8 cellular contexts compared by ENCODE assay signal in genomic region chr15:91032919-91033803, GRCh38. TPM values are rescaled to one million over a fixed set of nuclear protein-coding genes. Genes with fewer than 3 reads are reported as not detected.
DNase-seq lines count a peak whose midpoint lies in the region; ATAC-seq, FAIRE-seq and TF ChIP-seq lines count a peak whose summit lies in the region.

No MANE protein-coding gene starts in this region.

- no peaks in the 10 kb centered on the region for H4K20me1 ChIP-seq in smooth muscle cell (ENCODE audit: low read depth)

- H3K9me3 ChIP-seq in Panc1 (ENCODE audit: control insufficient read depth, insufficient read depth, low read depth, low read length) (no peaks in the 10 kb centered on the region), heart right ventricle (no peaks in the 10 kb centered on the region), smooth muscle cell (replicated peaks; ENCODE audit: low read depth) (no peaks in the 10 kb centered on the region)

- H3K36me3 ChIP-seq in Panc1 (ENCODE audit: control insufficient read depth, insufficient read depth, low read length), result no peaks in the 10 kb centered on the region
- no peaks in the 10 kb centered on the region for H3K36me3 ChIP-seq in heart right ventricle
- H3K36me3 ChIP-seq in smooth muscle cell (ENCODE audit: low read depth), result no peaks in the 10 kb centered on the region

- H3K4me3 ChIP-seq in Panc1 (ENCODE audit: low read depth in 2 of 2, low read length in 2 of 2) (no peak overlapping the region), heart right ventricle (no peak overlapping the region), smooth muscle cell (no peak overlapping the region)

- H3K4me1 ChIP-seq in Panc1 (ENCODE audit: control insufficient read depth, insufficient read depth, low read length), result peaks cover 3% of the 10 kb centered on the region; the same call in 1 of the 2 replicates
- H3K4me1 ChIP-seq in heart right ventricle, result peaks cover 0 to 4% (median 0%) of the 10 kb centered on the region in 9 donors
- no peaks in the 10 kb centered on the region for H3K4me1 ChIP-seq in smooth muscle cell (ENCODE audit: low read depth)

- no peak for FAIRE-seq in D721Med (lab: Jason Lieb, UNC)

- no peak overlapping the region for H3K9ac ChIP-seq in smooth muscle cell (ENCODE audit: low read depth)

- TF ChIP-seq POLR2A in GM18505 (IDR thresholded peaks at IDR 0.05; ENCODE audit: borderline replicate concordance, extremely low read depth, insufficient read depth, insufficient read length), result no peak

- no peak overlapping the region for H2AFZ ChIP-seq in smooth muscle cell (ENCODE audit: low read depth)

- intact Hi-C loops in Panc1 (cut with micrococcal nuclease; ENCODE audit: unreplicated experiment), result no loop called here
- intact Hi-C loops in heart right ventricle (cut with DNase I), result loop anchor here in 4 of 10 donors (2.0 to 10.0 kb wide), 4 partner anchors 68 to 78 kb away; partner anchors contain the start of gene RCCD1 (in 1 of the 4)

- H3F3A ChIP-seq in smooth muscle cell (ENCODE audit: low read depth), result no peaks in the 10 kb centered on the region

- in situ Hi-C loops in Panc1 (cut with HindIII; ENCODE audit: low pct_unique_long_range_greater_than_20kb, low sequenced_read_pairs), result no loop called here

- H3K27ac ChIP-seq in Panc1 (ENCODE audit: low read length) (no peak overlapping the region), heart right ventricle (no peak overlapping the region), smooth muscle cell (ENCODE audit: low read depth) (no peak overlapping the region)

- peak; percentile 46 for ATAC-seq in HG03571 (IDR thresholded peaks at IDR 0.05; ENCODE audit: unreplicated experiment)
- ATAC-seq in Panc1, result peak; percentile 81
- peak in 1 of 8 donors; percentile 56 for ATAC-seq in heart right ventricle
- no peak for ATAC-seq in GM18505 (IDR thresholded peaks at IDR 0.05; ENCODE audit: unreplicated experiment)
- ATAC-seq in GM21737 (IDR thresholded peaks at IDR 0.05; ENCODE audit: unreplicated experiment), result no peak

- DNase-seq in D721Med (ENCODE audit: insufficient read length, low spot score) (no peak), Panc1 (ENCODE audit: low read depth, low spot score) (no peak), heart right ventricle (peak; percentile 34 to 45), smooth muscle cell (lab: John Stamatoyannopoulos, UW; ENCODE audit: unreplicated experiment) (no peak)
- DNase-seq in activated gamma-delta T cell treated with anti-CD3 and anti-CD28 coated beads, Interleukin-2, amount 50 U/mL, for 16 hours (ENCODE audit: low read depth), result peak; percentile 20

- no TSS peak for BruUV-seq in Panc1 (replicated peaks; lab: Mats Ljungman, UMichigan)

- CTCF ChIA-PET in Panc1 (lab: Charles Lee), result interaction anchor here (0.6 to 1.3 kb wide), 7 partner anchors 9 to 87 kb away, joined by 3 to 6 read pairs (median 3); partner anchors contain the start of gene VPS33B

- TF ChIP-seq CTCF in D721Med (IDR thresholded peaks at IDR 0.05; ENCODE audit: insufficient read depth, missing control alignments), result peak; percentile 64
- peak; percentile 86 for TF ChIP-seq CTCF in Panc1 (IDR thresholded peaks at IDR 0.05)
- peak; percentile 18 to 65 (median 60) for TF ChIP-seq CTCF in heart right ventricle (IDR thresholded peaks at IDR 0.05)
- TF ChIP-seq CTCF in smooth muscle cell (IDR thresholded peaks at IDR 0.05; ENCODE audit: borderline replicate concordance, insufficient read depth, poor library complexity, severe bottlenecking), result peak; percentile 50

- WGBS in heart right ventricle, 2 donors, result 39 to 42% methylated on average over 12 of the region's 12 CpGs
- 41% methylated on average over 12 of the region's 12 CpGs for WGBS in smooth muscle cell (ENCODE audit: low lambda C conversion rate)

- no peak overlapping the region for H3K4me2 ChIP-seq in smooth muscle cell

- no peaks in the 10 kb centered on the region for H3K79me2 ChIP-seq in smooth muscle cell (ENCODE audit: low read depth)

- H3K27me3 ChIP-seq in Panc1 (ENCODE audit: control insufficient read depth, insufficient read depth, low read length) (no peaks in the 10 kb centered on the region; the same call in 1 of the 2 replicates), heart right ventricle (peaks cover 0 to 8% (median 0%) of the 10 kb centered on the region in 7 donors), smooth muscle cell (ENCODE audit: low read depth) (peaks cover 21% of the 10 kb centered on the region)

- POLR2A ChIA-PET in Panc1 (lab: Charles Lee), result interaction anchor here (0.7 kb wide), 1 partner anchor 705 kb away, joined by 3 read pairs; no protein-coding TSS in a partner anchor

RNA-seq across cellular contexts. Expression of gene VPS33B, which starts 10.8 kb away (rescaled TPM):
- total RNA-seq in Panc1 (2021; ENCODE audit: unreplicated experiment) (16.3 TPM), heart right ventricle (10 to 100 TPM in 1 of 10 donors, 1 to 10 TPM in 9; 3.7 to 10.4 (median 5.5) TPM), smooth muscle cell (9.4 and 9.7 TPM in 2 replicates)
- polyA plus RNA-seq in Panc1 (2012; ENCODE audit: insufficient read length), result 17.2 TPM
- polyA plus RNA-seq in heart right ventricle (1 to 10 TPM; 7.2 to 8.8 TPM), smooth muscle cell (12.4 and 18.1 TPM in 2 replicates)

RNA-seq across cellular contexts. Expression of gene PRC1, which starts 38.8 kb away (rescaled TPM):
- total RNA-seq in Panc1 (2021; ENCODE audit: unreplicated experiment) (228 TPM), heart right ventricle (10 to 100 TPM in 1 of 10 donors, 1 to 10 TPM in 9; 2.1 to 16.2 (median 4.4) TPM), smooth muscle cell (20.4 and 41.1 TPM in 2 replicates)
- polyA plus RNA-seq in Panc1 (2012; ENCODE audit: insufficient read length), result 134 TPM
- polyA plus RNA-seq in heart right ventricle (1 to 10 TPM; 4.6 to 4.8 TPM), smooth muscle cell (29.7 and 32.3 TPM in 2 replicates)

Comparison
In these comparisons a context has a peak if more than half of its experiments do, and no peak if none do; other contexts are left out.
1. DNase-seq: peak in activated gamma-delta T cell treated with anti-CD3 and anti-CD28 coated beads, Interleukin-2, amount 50 U/mL, for 16 hours (single experiment) and heart right ventricle (2 of 2); none in D721Med (single experiment), Panc1 (single experiment) and smooth muscle cell (single experiment).
2. ATAC-seq: peak in HG03571 (single experiment) and Panc1 (single experiment); none in GM18505 (single experiment) and GM21737 (single experiment).
3. Peak in every context shown above with its lines, with median percentiles within 50 percentile points of each other: CTCF ChIP-seq.